ENCODE assay signal across 16 cellular contexts in genomic region chr9:107221321-107221720, GRCh38.
DNase-seq lines count a peak whose midpoint lies in the region; TF ChIP-seq lines count a peak whose summit lies in the region.
"Had no signal": no experiment of that assay in that cellular context is flagged by ENCODE, and none has a peak within 500 bp of the region (broad histone marks: within the 10 kb centered on the region; RNA-seq: fewer than 3 reads in every experiment).

No MANE protein-coding gene starts in this region.

- H3K4me2 ChIP-seq in neuronal stem cell (ENCODE audit: insufficient read depth, low read length, poor library complexity, severe bottlenecking) = no peak overlapping the region
- H3K4me2 ChIP-seq in mammary epithelial cell (ENCODE audit: insufficient read depth, low read depth, low read length) = no peak overlapping the region

- H3K4me1 Mint-ChIP-seq in HFFc6 (ENCODE audit: low read depth) (peaks cover 24% of the 10 kb centered on the region), chondrocyte (ENCODE audit: low read depth) (peaks cover 24% of the 10 kb centered on the region)

- CTCF ChIA-PET in mammary epithelial cell (lab: Charles Lee; ENCODE audit: low non-redundant PET) = no interaction called here

- H2BK15ac ChIP-seq in neuronal stem cell (ENCODE audit: low read length) = no peak overlapping the region

- H3K4me3 ChIP-seq in neuronal stem cell (ENCODE audit: low read length in 2 of 2) = no peak overlapping the region
- no peak overlapping the region for H3K4me3 ChIP-seq in mammary epithelial cell (replicated peaks in 1 of 3; ENCODE audit: insufficient read depth in 1 of 3, low read depth in 2 of 3, low read length in 3 of 3)
- no peak overlapping the region for H3K4me3 ChIP-seq in esophagus squamous epithelium
- no peak overlapping the region for H3K4me3 ChIP-seq in vagina
- H3K4me3 ChIP-seq: GM12878, GM23248 had no signal

- H3K27ac ChIP-seq in neuronal stem cell (replicated peaks; ENCODE audit: low read length) = peak overlapping the region; percentile 36
- no peak overlapping the region for H3K27ac ChIP-seq in mammary epithelial cell (ENCODE audit: insufficient read depth, low read depth, low read length)
- no peak overlapping the region for H3K27ac ChIP-seq in esophagus squamous epithelium
- H3K27ac ChIP-seq in vagina = no peak overlapping the region
- H3K27ac ChIP-seq: GM23248 had no signal

- BruUV-seq in mammary epithelial cell (replicated peaks; lab: Mats Ljungman, UMichigan) = no TSS peak

- DNase-seq in HFFc6 (no peak), chondrocyte (ENCODE audit: low spot score) (no peak), iPS-NIHi7 (ENCODE audit: extremely low spot score) (peak; percentile 42), neuronal stem cell (ENCODE audit: low spot score) (no peak), mammary epithelial cell (no peak), esophagus squamous epithelium (lab: John Stamatoyannopoulos, UW) (no peak), NOMO-1 treated with dmso at 0.1 percent for 144 hours (lab: John Stamatoyannopoulos, UW; ENCODE audit: unreplicated experiment) (no peak), vagina (ENCODE audit: extremely low spot score in 2 of 2) (no peak)
- DNase-seq: AML-193, GM23248, MM.1S, NCI-H1105 treated with DMSO at 0.1 percent for 48 hours, NCI-H187, NCI-H446 treated with DMSO at 0.1 percent for 48 hours had no signal

- H3K9me3 Mint-ChIP-seq in HFFc6 (no peaks in the 10 kb centered on the region), chondrocyte (ENCODE audit: low read depth) (no peaks in the 10 kb centered on the region)

- H3K4me1 ChIP-seq in neuronal stem cell (ENCODE audit: control insufficient read depth in 2 of 2, insufficient read depth in 1 of 2, low read depth in 1 of 2, low read length in 2 of 2) (peaks cover 2 to 5% of the 10 kb centered on the region in 2 donors), mammary epithelial cell (ENCODE audit: insufficient read depth, low read length) (no peaks in the 10 kb centered on the region), esophagus squamous epithelium (no peaks in the 10 kb centered on the region), vagina (no peaks in the 10 kb centered on the region)

- no peak overlapping the region for H2BK12ac ChIP-seq in neuronal stem cell (ENCODE audit: low read length)

- no peak overlapping the region for H2BK5ac ChIP-seq in neuronal stem cell (ENCODE audit: low read length)

- dilution Hi-C loops in mammary epithelial cell (cut with HindIII; ENCODE audit: low sequenced_read_pairs) = loop anchor here (5.0 kb wide), 1 partner anchor 44 kb away; no protein-coding TSS in a partner anchor

- no peaks in the 10 kb centered on the region for H3K79me1 ChIP-seq in neuronal stem cell (ENCODE audit: low read depth, low read length)

- H4K91ac ChIP-seq in neuronal stem cell (ENCODE audit: low read depth, low read length, poor library complexity) = no peak overlapping the region

- H3K9ac ChIP-seq in neuronal stem cell (ENCODE audit: low read depth, low read length, poor library complexity) (no peak overlapping the region), mammary epithelial cell (ENCODE audit: insufficient read depth, low read length) (no peak overlapping the region)
- H3K9ac ChIP-seq: GM23248 had no signal

- H4K20me1 ChIP-seq in mammary epithelial cell (ENCODE audit: insufficient read depth, low read length) = no peaks in the 10 kb centered on the region

- TF ChIP-seq CTCF in HFFc6 (IDR thresholded peaks at IDR 0.05) (no peak), chondrocyte (IDR thresholded peaks at IDR 0.05) (no peak), mammary epithelial cell (conservative IDR thresholded peaks at IDR 0.05 in 1 of 2, IDR thresholded peaks at IDR 0.05 in 1 of 2; ENCODE audit: extremely low read depth in 1 of 2, insufficient read depth in 1 of 2, low read depth in 1 of 2, low read length in 2 of 2) (no peak), esophagus squamous epithelium (IDR thresholded peaks at IDR 0.05) (no peak), vagina (IDR thresholded peaks at IDR 0.05) (no peak)

- H3K4ac ChIP-seq in neuronal stem cell (ENCODE audit: low read length) = no peak overlapping the region

- H2BK120ac ChIP-seq in neuronal stem cell (ENCODE audit: low read depth, low read length) = no peak overlapping the region

- no peak overlapping the region for H2AK5ac ChIP-seq in neuronal stem cell (ENCODE audit: low read depth, low read length)

- in situ Hi-C loops in mammary epithelial cell (cut with MboI; ENCODE audit: low sequenced_read_pairs in 2 of 2) = no loop called here

- H4K8ac ChIP-seq in neuronal stem cell (ENCODE audit: low read depth, low read length) = no peak overlapping the region

- H3K18ac ChIP-seq in neuronal stem cell (ENCODE audit: low read length) = no peak overlapping the region

- H3K27me3 Mint-ChIP-seq in HFFc6 (ENCODE audit: insufficient read depth) = no peaks in the 10 kb centered on the region; the same call in 1 of the 2 replicates
- no peaks in the 10 kb centered on the region for H3K27me3 Mint-ChIP-seq in chondrocyte (ENCODE audit: low read depth)

- no peaks in the 10 kb centered on the region for H3K27me3 ChIP-seq in neuronal stem cell (ENCODE audit: control insufficient read depth in 3 of 3, insufficient read depth in 3 of 3, low read depth in 1 of 3, low read length in 3 of 3)
- H3K27me3 ChIP-seq in mammary epithelial cell (ENCODE audit: insufficient read depth, low read length) = no peaks in the 10 kb centered on the region
- no peaks in the 10 kb centered on the region for H3K27me3 ChIP-seq in esophagus squamous epithelium
- H3K27me3 ChIP-seq in vagina = no peaks in the 10 kb centered on the region

- H3K9me3 ChIP-seq in neuronal stem cell (replicated peaks in 1 of 2; ENCODE audit: control insufficient read depth in 2 of 2, insufficient read depth in 1 of 2, low read depth in 1 of 2, low read length in 2 of 2) (no peaks in the 10 kb centered on the region), mammary epithelial cell (replicated peaks; ENCODE audit: insufficient read depth, low read length) (no peaks in the 10 kb centered on the region), esophagus squamous epithelium (no peaks in the 10 kb centered on the region), vagina (no peaks in the 10 kb centered on the region)
- H3K9me3 ChIP-seq: Caco-2 had no signal

- H3K79me2 ChIP-seq in mammary epithelial cell (ENCODE audit: insufficient read depth, low read length) = no peaks in the 10 kb centered on the region

- TF ChIP-seq POLR2A in esophagus squamous epithelium (IDR thresholded peaks at IDR 0.05) (no peak), vagina (IDR thresholded peaks at IDR 0.05) (no peak)

- H3K4me3 Mint-ChIP-seq in HFFc6 (peak overlapping the region; percentile 86; the same call in 1 of the 2 replicates), chondrocyte (ENCODE audit: unreplicated experiment) (no peak overlapping the region)

- H3K36me3 ChIP-seq in neuronal stem cell (replicated peaks in 1 of 2; ENCODE audit: control insufficient read depth in 2 of 2, insufficient read depth in 2 of 2, low read length in 2 of 2) (no peaks in the 10 kb centered on the region), mammary epithelial cell (ENCODE audit: insufficient read depth, low read length) (no peaks in the 10 kb centered on the region), esophagus squamous epithelium (no peaks in the 10 kb centered on the region), vagina (no peaks in the 10 kb centered on the region)

- H3K27ac Mint-ChIP-seq in HFFc6 (peak overlapping the region; percentile 78), chondrocyte (ENCODE audit: unreplicated experiment) (peak overlapping the region; percentile 81)

- WGBS in neuronal stem cell (ENCODE audit: extremely low coverage in 2 of 2, insufficient read length in 2 of 2, insufficient replicate concordance in 1 of 2), 2 donors = no CpG with 5 or more reads among the region's 2 CpGs
- 75% methylated on average over 2 of the region's 2 CpGs for WGBS in mammary epithelial cell (ENCODE audit: low coverage, missing lambda C conversion rate)
- 34 to 39% methylated on average over 2 of the region's 2 CpGs for WGBS in esophagus squamous epithelium, 2 donors

- H3K36me3 Mint-ChIP-seq in HFFc6 (ENCODE audit: low read depth) = no peaks in the 10 kb centered on the region
- no peaks in the 10 kb centered on the region for H3K36me3 Mint-ChIP-seq in chondrocyte (ENCODE audit: low read depth)

- intact Hi-C loops in mammary epithelial cell (cut with micrococcal nuclease) (no loop called here), esophagus squamous epithelium (cut with DNase I) (no loop called here), vagina (cut with DNase I) (no loop called here)

- H3K14ac ChIP-seq in neuronal stem cell (ENCODE audit: low read length) = no peak overlapping the region

- H3K23ac ChIP-seq in neuronal stem cell (ENCODE audit: low read depth, low read length, poor library complexity) = no peak overlapping the region

- H2AFZ ChIP-seq in neuronal stem cell (ENCODE audit: low read length) (peak overlapping the region; percentile 76), mammary epithelial cell (ENCODE audit: low read depth, low read length) (no peak overlapping the region)
- H2AFZ ChIP-seq: GM23248 had no signal
